1 cellular context compared by ENCODE assay signal in genomic region chrX:11757729-11758399, GRCh38.
A peak's percentile ranks its signal among the peaks of the same experiment; 100 is the strongest.
TF ChIP-seq lines count a peak whose summit lies in the region.

MSL3 (plus strand) TSS chrX:11758237; CDS start chrX:11758264, 27 bp downstream.

TF ChIP-seq in GM12878, 131 proteins besides CTCF, POLR2A, EP300 and RAD21 (continued from another document):
- TF ChIP-seq BCLAF1 (IDR thresholded peaks at IDR 0.05) (no peak), EGR1 (IDR thresholded peaks at IDR 0.05; ENCODE audit: borderline replicate concordance in 1 of 2, low read depth in 2 of 2, low read length in 2 of 2) (0 out of 3 replicates have a peak, but pooled peaks of 1 of the 2 experiments have one; percentile 52), LARP7 (IDR thresholded peaks at IDR 0.05) (0 out of 2 replicates have a peak, but pooled peaks have one; percentile 42), DPF2 (IDR thresholded peaks at IDR 0.05) (0 out of 2 replicates have a peak, but pooled peaks have one; percentile 30), MXI1 (IDR thresholded peaks at IDR 0.05; ENCODE audit: low read depth, low read length) (0 out of 2 replicates have a peak, but pooled peaks have one; percentile 39), SIN3A (IDR thresholded peaks at IDR 0.05; ENCODE audit: low read depth, low read length) (no peak; the same call in 1 of the 2 replicates), TARDBP (IDR thresholded peaks at IDR 0.05; ENCODE audit: borderline replicate concordance) (no peak), CHD2 (IDR thresholded peaks at IDR 0.05; ENCODE audit: borderline replicate concordance, low read depth, low read length) (no peak), ZNF687 (IDR thresholded peaks at IDR 0.05) (peak; percentile 42; the same call in 1 of the 2 replicates), BACH1 (IDR thresholded peaks at IDR 0.05; ENCODE audit: borderline replicate concordance) (0 out of 2 replicates have a peak, but pooled peaks have one; percentile 24), CUX1 (IDR thresholded peaks at IDR 0.05; ENCODE audit: insufficient replicate concordance, low read depth, low read length) (no peak), NR2F1 (conservative IDR thresholded peaks at IDR 0.05) (peak; percentile 50; the same call in 1 of the 2 replicates), USF1 (IDR thresholded peaks at IDR 0.05; ENCODE audit: borderline replicate concordance, extremely low read length, insufficient read depth, low read depth, low read length) (peak; percentile 4), BHLHE40 (IDR thresholded peaks at IDR 0.05; ENCODE audit: borderline replicate concordance in 1 of 2, low read depth in 2 of 2, low read length in 1 of 2) (peak; percentile 4 to 56; a peak in 3 of 4 replicates), MTA3 (IDR thresholded peaks at IDR 0.05; ENCODE audit: borderline replicate concordance, low read length) (no peak), NR2C2 (IDR thresholded peaks at IDR 0.05; ENCODE audit: borderline replicate concordance, control insufficient read depth, insufficient read length, low read depth) (no peak), SUZ12 (IDR thresholded peaks at IDR 0.05; ENCODE audit: unreplicated experiment) (no peak), RB1 (IDR thresholded peaks at IDR 0.05; ENCODE audit: borderline replicate concordance) (0 out of 2 replicates have a peak, but pooled peaks have one; percentile 36), PRDM15 (CRISPR knock-in tag; IDR thresholded peaks at IDR 0.05) (no peak), ZBTB40 (IDR thresholded peaks at IDR 0.05; ENCODE audit: borderline replicate concordance) (no peak)
